ENCODE assay signal across 16 cellular contexts in genomic region chr5:144332265-144332664, GRCh38.
DNase-seq lines count a peak whose midpoint lies in the region; TF ChIP-seq lines count a peak whose summit lies in the region.
"Had no signal": no experiment of that assay in that cellular context is flagged by ENCODE, and none has a peak within 500 bp of the region (broad histone marks: within the 10 kb centered on the region; RNA-seq: fewer than 3 reads in every experiment).

No MANE protein-coding gene starts in this region.

- no peaks in the 10 kb centered on the region for H3K9me3 ChIP-seq in neural progenitor cell (ENCODE audit: low read depth)
- H3K9me3 ChIP-seq: thyroid gland had no signal

- no peaks in the 10 kb centered on the region for H3K9me3 Mint-ChIP-seq in neural progenitor cell

- H3K9ac ChIP-seq in neural progenitor cell: no peak overlapping the region

- H3K4me3 ChIP-seq in neural progenitor cell: no peak overlapping the region
- H3K4me3 ChIP-seq: cardiac muscle cell, skin epidermis, thyroid gland had no signal

- H3K4me1 ChIP-seq in neural progenitor cell: peaks cover 4% of the 10 kb centered on the region
- H3K4me1 ChIP-seq: thyroid gland had no signal

- no peak overlapping the region for H3K4me3 Mint-ChIP-seq in neural progenitor cell
- H3K4me3 Mint-ChIP-seq: activated CD4-positive, alpha-beta T cell treated with anti-CD3 and anti-CD28 coated beads for 36 hours; naive thymus-derived CD8-positive, alpha-beta T cell had no signal

- H3K4me1 Mint-ChIP-seq in neural progenitor cell: peaks cover 14% of the 10 kb centered on the region
- H3K4me1 Mint-ChIP-seq: activated CD4-positive, alpha-beta T cell treated with anti-CD3 and anti-CD28 coated beads for 36 hours; naive thymus-derived CD8-positive, alpha-beta T cell had no signal

- no peak overlapping the region for H2AFZ ChIP-seq in neural progenitor cell (replicated peaks)

- peak overlapping the region; percentile 40 for H3K27ac Mint-ChIP-seq in neural progenitor cell
- H3K27ac Mint-ChIP-seq: activated CD4-positive, alpha-beta T cell treated with anti-CD3 and anti-CD28 coated beads for 36 hours; naive thymus-derived CD8-positive, alpha-beta T cell had no signal

- H3F3A ChIP-seq in neural progenitor cell (ENCODE audit: low read depth): no peaks in the 10 kb centered on the region

- H3K79me2 ChIP-seq in neural progenitor cell (ENCODE audit: low read depth): no peaks in the 10 kb centered on the region

- TF ChIP-seq CTCF in neural progenitor cell (IDR thresholded peaks at IDR 0.05): peak; percentile 49

- H3K27me3 Mint-ChIP-seq in neural progenitor cell (ENCODE audit: insufficient read depth, low read depth): no peaks in the 10 kb centered on the region
- H3K27me3 Mint-ChIP-seq: activated CD4-positive, alpha-beta T cell treated with anti-CD3 and anti-CD28 coated beads for 36 hours had no signal

- no peaks in the 10 kb centered on the region for H3K36me3 ChIP-seq in neural progenitor cell
- H3K36me3 ChIP-seq: cardiac muscle cell, thyroid gland had no signal

- no peaks in the 10 kb centered on the region for H3K27me3 ChIP-seq in neural progenitor cell
- H3K27me3 ChIP-seq: cardiac muscle cell, thyroid gland had no signal

- no peaks in the 10 kb centered on the region for H4K20me1 ChIP-seq in neural progenitor cell (ENCODE audit: low read depth)

- no peak overlapping the region for H3K27ac ChIP-seq in neural progenitor cell
- H3K27ac ChIP-seq: cardiac muscle cell, skin epidermis, thyroid gland had no signal

- DNase-seq in DMS 273 (lab: John Stamatoyannopoulos, UW; ENCODE audit: unreplicated experiment) (peak; percentile 9), DMS 273 treated with DMSO at 0.1 percent for 48 hours (lab: John Stamatoyannopoulos, UW) (no peak), NCI-H146 (lab: John Stamatoyannopoulos, UW) (peak; percentile 39), dermis blood vessel endothelial cell (peak; percentile 7), neural progenitor cell (ENCODE audit: low spot score) (peak; percentile 29), NCI-H510A (lab: John Stamatoyannopoulos, UW) (no peak), cerebellar cortex (ENCODE audit: low spot score) (no peak), midbrain (lab: John Stamatoyannopoulos, UW) (no peak)
- DNase-seq: activated CD4-positive, alpha-beta T cell treated with anti-CD3 and anti-CD28 coated beads for 36 hours; DMS79; kidney glomerular epithelial cell; naive thymus-derived CD8-positive, alpha-beta T cell; NCI-H774; thyroid gland had no signal

- no peak overlapping the region for H3K4me2 ChIP-seq in neural progenitor cell

- H3K36me3 Mint-ChIP-seq in neural progenitor cell: no peaks in the 10 kb centered on the region
- H3K36me3 Mint-ChIP-seq: naive thymus-derived CD8-positive, alpha-beta T cell had no signal

Comparison
In these comparisons a context has a peak if more than half of its experiments do, and no peak if none do; other contexts are left out.
1. DNase-seq: peak in DMS 273 (single experiment), NCI-H146 (single experiment), dermis blood vessel endothelial cell (single experiment) and neural progenitor cell (single experiment); none in DMS 273 treated with DMSO at 0.1 percent for 48 hours (single experiment), NCI-H510A (single experiment), cerebellar cortex (single experiment) and midbrain (single experiment).